Comparison of ENCODE assay signal across 8 cellular contexts in the genomic region with DNA sequence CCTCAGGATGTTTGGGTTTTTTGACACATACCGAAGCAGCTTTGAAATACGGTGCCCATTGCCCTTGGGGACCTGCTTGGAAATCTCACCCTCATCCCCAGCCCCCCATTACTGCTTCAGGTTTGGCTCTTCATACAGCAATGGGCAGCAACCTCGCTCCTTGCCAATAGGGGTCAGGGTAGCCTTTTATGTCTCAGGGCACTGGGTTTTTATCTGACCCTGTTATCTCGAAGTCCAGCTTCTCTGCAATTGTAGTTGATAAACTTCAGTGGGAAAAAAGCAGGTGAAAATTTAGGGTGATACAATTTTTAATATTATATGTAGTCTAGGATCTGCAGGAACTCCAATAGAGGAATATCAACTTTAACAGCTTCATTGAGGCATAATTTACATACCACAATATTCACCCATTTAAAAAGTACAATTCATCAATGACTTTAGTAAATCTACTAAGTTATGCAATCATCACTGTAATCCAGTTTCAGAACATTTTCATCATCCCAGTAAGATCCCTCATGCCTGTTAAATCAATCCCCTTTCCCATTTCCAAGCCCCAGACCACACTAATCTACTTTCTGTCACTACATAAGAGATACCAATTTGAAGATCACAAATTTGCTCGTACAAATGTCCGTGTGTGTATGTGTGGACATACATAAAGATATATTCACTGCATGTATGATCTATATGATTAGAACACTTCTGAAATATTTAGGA.
DNase-seq lines count a peak whose midpoint lies in the region; ATAC-seq lines count a peak whose summit lies in the region.

No MANE protein-coding gene starts in this region.

- in situ Hi-C loops in G401 (cut with HindIII; ENCODE audit: low sequenced_read_pairs) = no loop called here

- peak; percentile 41 for ATAC-seq in HG03565 (IDR thresholded peaks at IDR 0.05; ENCODE audit: unreplicated experiment)

- DNase-seq in DMS53 treated with DMSO at 0.1 percent for 48 hours (lab: John Stamatoyannopoulos, UW; ENCODE audit: unreplicated experiment) = peak; percentile 37
- peak; percentile 14 for DNase-seq in UCSD-AML1 (lab: John Stamatoyannopoulos, UW; ENCODE audit: unreplicated experiment)
- peak; percentile 48 for DNase-seq in kidney glomerular epithelial cell (lab: John Stamatoyannopoulos, UW)
- no peak for DNase-seq in NCI-H1048 (lab: John Stamatoyannopoulos, UW)
- no peak for DNase-seq in G401 (ENCODE audit: low spot score)
- DNase-seq in activated CD4-positive, alpha-beta T cell treated with anti-CD3 and anti-CD28 coated beads, Interleukin-2, amount 50 U/mL, for 48 hours = no peak
- no peak for DNase-seq in T1000 (lab: John Stamatoyannopoulos, UW)

Comparison
In these comparisons a context has a peak if more than half of its experiments do, and no peak if none do; other contexts are left out.
1. DNase-seq: peak in DMS53 treated with DMSO at 0.1 percent for 48 hours (single experiment), UCSD-AML1 (single experiment) and kidney glomerular epithelial cell (single experiment); none in NCI-H1048 (single experiment), G401 (single experiment), activated CD4-positive, alpha-beta T cell treated with anti-CD3 and anti-CD28 coated beads, Interleukin-2, amount 50 U/mL, for 48 hours (0 of 2) and T1000 (single experiment).